Comparison of ENCODE assay signal across 20 cellular contexts in the genomic region with DNA sequence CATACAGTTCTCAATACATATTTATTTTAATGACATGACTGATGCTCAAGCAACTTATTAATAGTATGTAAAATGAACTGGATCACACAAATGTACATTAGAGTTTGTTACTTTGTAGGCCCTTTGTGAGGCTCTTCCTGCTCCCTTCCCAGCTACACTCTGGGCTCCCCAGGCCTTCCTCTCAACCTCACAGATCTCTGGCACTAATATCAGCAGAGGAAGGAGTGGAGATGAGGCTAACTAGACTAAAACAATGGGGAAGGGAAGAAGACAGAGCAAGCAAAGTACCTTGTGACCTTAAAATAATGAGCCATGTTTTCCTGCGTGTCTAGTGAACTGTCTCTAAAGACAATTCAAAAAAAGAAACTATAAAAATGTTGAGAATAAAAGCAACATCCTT. TPM values are rescaled to one million over a fixed set of nuclear protein-coding genes. Genes with fewer than 3 reads are reported as not detected.
"Had no signal": no experiment of that assay in that cellular context is flagged by ENCODE, and none has a peak within 500 bp of the region (broad histone marks: within the 10 kb centered on the region; RNA-seq: fewer than 3 reads in every experiment).

No MANE protein-coding gene starts in this region.

- H3K27me3 Mint-ChIP-seq: stimulated activated naive CD8-positive, alpha-beta T cell treated with anti-CD3 and anti-CD28 coated beads, Interleukin-15, amount 100 ng/mL, for 72 hours; type B pancreatic cell had no signal

- H3K4me3 ChIP-seq: gastroesophageal sphincter, right atrium auricular region, skin epidermis had no signal

- ATAC-seq: activated CD4-positive, CD25-positive, alpha-beta regulatory T cell treated with anti-CD3 and anti-CD28 coated beads, Interleukin-2, amount 50 U/mL, for 24 hours; activated T-cell treated with anti-CD3 and anti-CD28 coated beads, Interleukin-2, amount 50 U/mL, for 4 hours; esophagus mucosa; gastroesophageal sphincter; stimulated activated naive CD8-positive, alpha-beta T cell treated with anti-CD3 and anti-CD28 coated beads, Interleukin-15, amount 100 ng/mL, for 72 hours had no signal

- H3K9me3 ChIP-seq: gastroesophageal sphincter, right atrium auricular region had no signal

- H3K4me1 Mint-ChIP-seq: stimulated activated naive CD8-positive, alpha-beta T cell treated with anti-CD3 and anti-CD28 coated beads, Interleukin-15, amount 100 ng/mL, for 72 hours had no signal

- H3K27ac ChIP-seq: brain microvascular endothelial cell, gastroesophageal sphincter, right atrium auricular region, skin epidermis had no signal

- H3K4me1 ChIP-seq: gastroesophageal sphincter, right atrium auricular region had no signal

- H3K4me3 Mint-ChIP-seq: activated naive CD4-positive, alpha-beta T cell treated with anti-CD3 and anti-CD28 coated beads for 36 hours; activated T-cell treated with anti-CD3 and anti-CD28 coated beads, Interleukin-2, amount 50 U/mL, for 4 hours; stimulated activated naive CD8-positive, alpha-beta T cell treated with anti-CD3 and anti-CD28 coated beads, Interleukin-15, amount 100 ng/mL, for 72 hours; type B pancreatic cell had no signal

- H3K9me3 Mint-ChIP-seq: activated naive CD4-positive, alpha-beta T cell treated with anti-CD3 and anti-CD28 coated beads for 36 hours; activated T-cell treated with anti-CD3 and anti-CD28 coated beads, Interleukin-2, amount 50 U/mL, for 4 hours had no signal

- H3K27ac Mint-ChIP-seq: activated naive CD4-positive, alpha-beta T cell treated with anti-CD3 and anti-CD28 coated beads for 36 hours; stimulated activated naive CD8-positive, alpha-beta T cell treated with anti-CD3 and anti-CD28 coated beads, Interleukin-15, amount 100 ng/mL, for 72 hours; type B pancreatic cell had no signal

- DNase-seq: activated CD4-positive, alpha-beta T cell treated with anti-CD3 and anti-CD28 coated beads, Interleukin-2, amount 50 U/mL, for 1 hour; activated CD8-positive, alpha-beta memory T cell treated with anti-CD3 and anti-CD28 coated beads, Interleukin-2, amount 50 U/mL, for 4 hours; activated naive CD4-positive, alpha-beta T cell treated with anti-CD3 and anti-CD28 coated beads for 36 hours; activated T-cell treated with anti-CD3 and anti-CD28 coated beads, Interleukin-2, amount 50 U/mL, for 4 hours; anterior cingulate cortex; brain microvascular endothelial cell; central memory CD4-positive, alpha-beta T cell; mammary epithelial cell; occipital lobe; stimulated activated CD4-positive, alpha-beta T cell treated with anti-CD3 and anti-CD28 coated beads, Interleukin-15, amount 100 ng/mL, for 24 hours; stimulated activated CD4-positive, alpha-beta T cell treated with anti-CD3 and anti-CD28 coated beads, Interleukin-2, amount 100 ng/mL, for 48 hours; stimulated activated naive CD8-positive, alpha-beta T cell treated with anti-CD3 and anti-CD28 coated beads, Interleukin-15, amount 100 ng/mL, for 72 hours; T-helper 1 cell; T-helper 9 cell had no signal

- H3K36me3 ChIP-seq: brain microvascular endothelial cell, right atrium auricular region had no signal

- H3K27me3 ChIP-seq: brain microvascular endothelial cell, gastroesophageal sphincter, right atrium auricular region had no signal

RNA-seq across cellular contexts. Expression of gene TEK, which starts 30.3 kb away (rescaled TPM):
- total RNA-seq: activated naive CD4-positive, alpha-beta T cell treated with anti-CD3 and anti-CD28 coated beads for 36 hours had no signal
